Comparison of ENCODE assay signal across 29 cellular contexts in the genomic region with DNA sequence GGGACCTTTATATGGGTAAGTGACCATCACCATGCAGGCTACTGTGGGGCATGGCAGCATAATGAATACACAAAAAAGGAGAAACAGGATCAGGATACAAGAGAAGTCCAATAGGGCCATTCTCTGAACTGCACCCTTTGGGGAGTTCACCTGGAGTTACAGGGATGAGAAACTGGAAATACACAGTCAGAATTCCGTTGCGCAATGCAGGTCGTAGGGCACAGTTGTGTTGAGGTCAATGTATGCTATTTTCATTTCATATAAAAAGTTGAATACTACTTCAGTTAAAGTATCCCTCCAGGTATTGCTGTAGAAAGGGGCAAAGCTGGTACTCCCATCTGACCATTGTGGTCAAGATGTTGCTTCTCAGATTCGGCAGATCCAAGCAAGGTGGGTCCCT.
"Had no signal": no experiment of that assay in that cellular context is flagged by ENCODE, and none has a peak within 500 bp of the region (broad histone marks: within the 10 kb centered on the region; RNA-seq: fewer than 3 reads in every experiment).

No MANE protein-coding gene starts in this region.

- H3K4me3 Mint-ChIP-seq: stimulated activated effector memory CD8-positive, alpha-beta T cell treated with anti-CD3 and anti-CD28 coated beads, Interleukin-12 subunit alpha, Interleukin-12 subunit beta, amount 100 ng/mL, for 72 hours; stimulated activated memory B cell treated with anti-CD40 and anti-IgM and Interleukin-4, amounts not matched to agents 10 μg/mL and 1 μg/mL and 100 μg/mL, for 72 hours; stimulated activated naive B cell treated with anti-CD40 and anti-IgM and Interleukin-4, amounts not matched to agents 10 μg/mL and 1 μg/mL and 100 μg/mL, for 72 hours; stimulated activated naive CD8-positive, alpha-beta T cell treated with anti-CD3 and anti-CD28 coated beads, Interleukin-15, amount 100 ng/mL, for 72 hours; stimulated activated naive CD8-positive, alpha-beta T cell treated with anti-CD3 and anti-CD28 coated beads, Interleukin-15, Interleukin-2, amounts not matched to agents 100 ng/mL and 50 ng/mL, for 24 hours; type B pancreatic cell had no signal

- H3K4me1 ChIP-seq: stomach, suprapubic skin, testis, thyroid gland, tibial artery, tibial nerve, transverse colon, upper lobe of left lung, upper lobe of right lung, uterus, vagina had no signal

- H3K27me3 ChIP-seq: stomach, suprapubic skin, testis, thyroid gland, tibial artery, tibial nerve, transverse colon, upper lobe of left lung, upper lobe of right lung, uterus, vagina had no signal

- ATAC-seq: stimulated activated effector memory CD8-positive, alpha-beta T cell treated with anti-CD3 and anti-CD28 coated beads, Interleukin-12 subunit alpha, Interleukin-12 subunit beta, amount 100 ng/mL, for 72 hours; stimulated activated memory B cell treated with anti-CD40 and anti-IgM and Interleukin-4, amounts not matched to agents 10 μg/mL and 1 μg/mL and 100 μg/mL, for 72 hours; stimulated activated naive B cell treated with anti-CD40 and anti-IgM and Interleukin-4, amounts not matched to agents 10 μg/mL and 1 μg/mL and 100 μg/mL, for 72 hours; stimulated activated naive CD8-positive, alpha-beta T cell treated with anti-CD3 and anti-CD28 coated beads, Interleukin-15, amount 100 ng/mL, for 72 hours; stimulated activated naive CD8-positive, alpha-beta T cell treated with anti-CD3 and anti-CD28 coated beads, Interleukin-15, Interleukin-2, amounts not matched to agents 100 U/mL and 50 U/mL, for 24 hours; upper lobe of right lung had no signal

- H3K4me3 ChIP-seq: stomach, suprapubic skin, testis, thoracic aorta, thyroid gland, tibial artery, tibial nerve, transverse colon, upper lobe of left lung, upper lobe of right lung, uterus, vagina had no signal

- H3K9me3 Mint-ChIP-seq: stimulated activated effector memory CD8-positive, alpha-beta T cell treated with anti-CD3 and anti-CD28 coated beads, Interleukin-12 subunit alpha, Interleukin-12 subunit beta, amount 100 ng/mL, for 72 hours; stimulated activated memory B cell treated with anti-CD40 and anti-IgM and Interleukin-4, amounts not matched to agents 10 μg/mL and 1 μg/mL and 100 μg/mL, for 72 hours; stimulated activated naive B cell treated with anti-CD40 and anti-IgM and Interleukin-4, amounts not matched to agents 10 μg/mL and 1 μg/mL and 100 μg/mL, for 72 hours; stimulated activated naive CD8-positive, alpha-beta T cell treated with anti-CD3 and anti-CD28 coated beads, Interleukin-15, Interleukin-2, amounts not matched to agents 100 ng/mL and 50 ng/mL, for 24 hours; type B pancreatic cell had no signal

- H3K27ac Mint-ChIP-seq: stimulated activated effector memory CD8-positive, alpha-beta T cell treated with anti-CD3 and anti-CD28 coated beads, Interleukin-12 subunit alpha, Interleukin-12 subunit beta, amount 100 ng/mL, for 72 hours; stimulated activated memory B cell treated with anti-CD40 and anti-IgM and Interleukin-4, amounts not matched to agents 10 μg/mL and 1 μg/mL and 100 μg/mL, for 72 hours; stimulated activated naive B cell treated with anti-CD40 and anti-IgM and Interleukin-4, amounts not matched to agents 10 μg/mL and 1 μg/mL and 100 μg/mL, for 72 hours; stimulated activated naive CD8-positive, alpha-beta T cell treated with anti-CD3 and anti-CD28 coated beads, Interleukin-15, amount 100 ng/mL, for 72 hours; stimulated activated naive CD8-positive, alpha-beta T cell treated with anti-CD3 and anti-CD28 coated beads, Interleukin-15, Interleukin-2, amounts not matched to agents 100 ng/mL and 50 ng/mL, for 24 hours; type B pancreatic cell had no signal

- FAIRE-seq: urothelium cell line had no signal

- H3K36me3 ChIP-seq: stomach, suprapubic skin, thoracic aorta, thyroid gland, tibial artery, tibial nerve, transverse colon, upper lobe of left lung, upper lobe of right lung, uterus, vagina had no signal

- DNase-seq: stimulated activated CD4-positive, alpha-beta T cell treated with anti-CD3 and anti-CD28 coated beads, Interleukin-2, amount 100 ng/mL, for 48 hours; stimulated activated CD4-positive, alpha-beta T cell treated with anti-CD3 and anti-CD28 coated beads, Interleukin-4, amount 100 ng/mL, for 1 hour; stimulated activated CD4-positive, alpha-beta T cell treated with anti-CD3 and anti-CD28 coated beads, Interleukin-4, amount 100 ng/mL, for 24 hours; stimulated activated CD4-positive, alpha-beta T cell treated with anti-CD3 and anti-CD28 coated beads, Interleukin-4, amount 100 ng/mL, for 4 hours; stimulated activated CD8-positive, alpha-beta memory T cell treated with anti-CD3 and anti-CD28 coated beads, Interleukin-4, amount 100 ng/mL, for 48 hours; stimulated activated naive B cell treated with anti-CD40 and anti-IgM and Interleukin-4, amounts not matched to agents 10 μg/mL and 1 μg/mL and 100 μg/mL, for 72 hours; stimulated activated naive CD4-positive, alpha-beta T cell; stimulated activated naive CD4-positive, alpha-beta T cell treated with Interleukin-2 at 50 U/mL for 16 hours; stimulated activated naive CD8-positive, alpha-beta T cell treated with anti-CD3 and anti-CD28 coated beads, Interleukin-15, amount 100 ng/mL, for 72 hours; stimulated activated naive CD8-positive, alpha-beta T cell treated with anti-CD3 and anti-CD28 coated beads, Interleukin-15, Interleukin-2, amounts not matched to agents 100 U/mL and 50 U/mL, for 24 hours; stomach; substantia nigra; testis; thyroid gland; tibial artery; transverse colon; trophoblast cell; upper lobe of left lung; upper lobe of right lung; uterus had no signal

- H3K4me1 Mint-ChIP-seq: stimulated activated effector memory CD8-positive, alpha-beta T cell treated with anti-CD3 and anti-CD28 coated beads, Interleukin-12 subunit alpha, Interleukin-12 subunit beta, amount 100 ng/mL, for 72 hours; stimulated activated memory B cell treated with anti-CD40 and anti-IgM and Interleukin-4, amounts not matched to agents 10 μg/mL and 1 μg/mL and 100 μg/mL, for 72 hours; stimulated activated naive B cell treated with anti-CD40 and anti-IgM and Interleukin-4, amounts not matched to agents 10 μg/mL and 1 μg/mL and 100 μg/mL, for 72 hours; stimulated activated naive CD8-positive, alpha-beta T cell treated with anti-CD3 and anti-CD28 coated beads, Interleukin-15, amount 100 ng/mL, for 72 hours had no signal

- H3K36me3 Mint-ChIP-seq: stimulated activated effector memory CD8-positive, alpha-beta T cell treated with anti-CD3 and anti-CD28 coated beads, Interleukin-12 subunit alpha, Interleukin-12 subunit beta, amount 100 ng/mL, for 72 hours; stimulated activated memory B cell treated with anti-CD40 and anti-IgM and Interleukin-4, amounts not matched to agents 10 μg/mL and 1 μg/mL and 100 μg/mL, for 72 hours; stimulated activated naive B cell treated with anti-CD40 and anti-IgM and Interleukin-4, amounts not matched to agents 10 μg/mL and 1 μg/mL and 100 μg/mL, for 72 hours; type B pancreatic cell had no signal

- H3K27ac ChIP-seq: stomach, suprapubic skin, testis, thoracic aorta, thyroid gland, tibial artery, transverse colon, upper lobe of left lung, upper lobe of right lung, uterus, vagina had no signal

- H3K9me3 ChIP-seq: stomach, suprapubic skin, testis, thoracic aorta, thyroid gland, tibial artery, tibial nerve, transverse colon, upper lobe of left lung, upper lobe of right lung, uterus, vagina had no signal

- H3K27me3 Mint-ChIP-seq: stimulated activated memory B cell treated with anti-CD40 and anti-IgM and Interleukin-4, amounts not matched to agents 10 μg/mL and 1 μg/mL and 100 μg/mL, for 72 hours; stimulated activated naive B cell treated with anti-CD40 and anti-IgM and Interleukin-4, amounts not matched to agents 10 μg/mL and 1 μg/mL and 100 μg/mL, for 72 hours; stimulated activated naive CD8-positive, alpha-beta T cell treated with anti-CD3 and anti-CD28 coated beads, Interleukin-15, amount 100 ng/mL, for 72 hours; stimulated activated naive CD8-positive, alpha-beta T cell treated with anti-CD3 and anti-CD28 coated beads, Interleukin-15, Interleukin-2, amounts not matched to agents 100 ng/mL and 50 ng/mL, for 24 hours; type B pancreatic cell had no signal
